1 cellular context compared by ENCODE assay signal in the genomic region with DNA sequence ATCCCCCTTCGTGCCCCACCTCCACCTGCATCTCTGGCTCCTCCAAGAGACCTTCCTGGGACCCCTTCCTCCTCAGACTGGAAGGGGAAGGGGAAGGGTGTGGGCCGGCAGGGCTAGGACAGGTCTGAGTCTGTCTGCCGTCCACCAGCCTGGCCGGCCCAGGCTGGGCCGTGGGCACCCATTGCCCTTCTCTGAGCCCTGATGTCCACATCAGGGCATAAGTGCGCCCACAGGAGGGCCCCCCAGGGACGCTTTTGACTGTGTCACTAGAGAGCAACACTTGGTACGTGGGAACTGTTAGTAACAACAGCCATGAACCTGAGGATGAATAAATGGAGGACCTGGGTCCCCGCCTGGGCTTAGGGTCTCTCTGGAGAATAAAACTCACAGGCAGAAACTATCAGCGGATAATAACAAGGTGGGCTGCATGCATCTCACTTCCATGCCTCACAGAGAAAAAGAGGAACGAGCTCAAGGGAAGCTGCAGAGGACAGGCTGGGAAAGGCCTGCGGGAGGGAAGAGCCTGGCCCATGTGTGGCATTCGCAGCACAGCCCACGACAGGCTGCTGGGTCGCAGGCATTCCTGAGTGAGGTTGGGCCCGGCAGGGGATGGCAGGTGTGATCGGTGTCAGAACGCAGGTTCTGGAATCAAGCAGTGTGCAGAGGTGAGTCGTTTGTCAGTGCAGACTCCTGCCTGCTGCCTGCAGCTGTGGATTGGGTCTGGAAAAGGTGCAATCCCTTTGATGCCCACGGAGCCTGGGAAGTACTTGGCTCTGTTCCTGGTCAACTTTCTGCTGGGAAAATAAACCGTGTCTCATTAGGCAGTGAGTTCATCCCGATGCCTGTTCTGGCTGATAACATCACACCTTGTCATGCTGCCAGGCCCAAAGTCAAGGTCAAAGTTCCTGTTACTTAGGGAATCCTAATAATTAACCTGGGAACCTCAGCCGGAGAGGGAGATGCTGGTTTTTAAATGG.
TF ChIP-seq lines count a peak whose summit lies in the region.

No MANE protein-coding gene starts in this region.

TF ChIP-seq in GM23338, 12 proteins besides CTCF, POLR2A, EP300 and RAD21 (continued from another document):
- TF ChIP-seq, protein P1, sequence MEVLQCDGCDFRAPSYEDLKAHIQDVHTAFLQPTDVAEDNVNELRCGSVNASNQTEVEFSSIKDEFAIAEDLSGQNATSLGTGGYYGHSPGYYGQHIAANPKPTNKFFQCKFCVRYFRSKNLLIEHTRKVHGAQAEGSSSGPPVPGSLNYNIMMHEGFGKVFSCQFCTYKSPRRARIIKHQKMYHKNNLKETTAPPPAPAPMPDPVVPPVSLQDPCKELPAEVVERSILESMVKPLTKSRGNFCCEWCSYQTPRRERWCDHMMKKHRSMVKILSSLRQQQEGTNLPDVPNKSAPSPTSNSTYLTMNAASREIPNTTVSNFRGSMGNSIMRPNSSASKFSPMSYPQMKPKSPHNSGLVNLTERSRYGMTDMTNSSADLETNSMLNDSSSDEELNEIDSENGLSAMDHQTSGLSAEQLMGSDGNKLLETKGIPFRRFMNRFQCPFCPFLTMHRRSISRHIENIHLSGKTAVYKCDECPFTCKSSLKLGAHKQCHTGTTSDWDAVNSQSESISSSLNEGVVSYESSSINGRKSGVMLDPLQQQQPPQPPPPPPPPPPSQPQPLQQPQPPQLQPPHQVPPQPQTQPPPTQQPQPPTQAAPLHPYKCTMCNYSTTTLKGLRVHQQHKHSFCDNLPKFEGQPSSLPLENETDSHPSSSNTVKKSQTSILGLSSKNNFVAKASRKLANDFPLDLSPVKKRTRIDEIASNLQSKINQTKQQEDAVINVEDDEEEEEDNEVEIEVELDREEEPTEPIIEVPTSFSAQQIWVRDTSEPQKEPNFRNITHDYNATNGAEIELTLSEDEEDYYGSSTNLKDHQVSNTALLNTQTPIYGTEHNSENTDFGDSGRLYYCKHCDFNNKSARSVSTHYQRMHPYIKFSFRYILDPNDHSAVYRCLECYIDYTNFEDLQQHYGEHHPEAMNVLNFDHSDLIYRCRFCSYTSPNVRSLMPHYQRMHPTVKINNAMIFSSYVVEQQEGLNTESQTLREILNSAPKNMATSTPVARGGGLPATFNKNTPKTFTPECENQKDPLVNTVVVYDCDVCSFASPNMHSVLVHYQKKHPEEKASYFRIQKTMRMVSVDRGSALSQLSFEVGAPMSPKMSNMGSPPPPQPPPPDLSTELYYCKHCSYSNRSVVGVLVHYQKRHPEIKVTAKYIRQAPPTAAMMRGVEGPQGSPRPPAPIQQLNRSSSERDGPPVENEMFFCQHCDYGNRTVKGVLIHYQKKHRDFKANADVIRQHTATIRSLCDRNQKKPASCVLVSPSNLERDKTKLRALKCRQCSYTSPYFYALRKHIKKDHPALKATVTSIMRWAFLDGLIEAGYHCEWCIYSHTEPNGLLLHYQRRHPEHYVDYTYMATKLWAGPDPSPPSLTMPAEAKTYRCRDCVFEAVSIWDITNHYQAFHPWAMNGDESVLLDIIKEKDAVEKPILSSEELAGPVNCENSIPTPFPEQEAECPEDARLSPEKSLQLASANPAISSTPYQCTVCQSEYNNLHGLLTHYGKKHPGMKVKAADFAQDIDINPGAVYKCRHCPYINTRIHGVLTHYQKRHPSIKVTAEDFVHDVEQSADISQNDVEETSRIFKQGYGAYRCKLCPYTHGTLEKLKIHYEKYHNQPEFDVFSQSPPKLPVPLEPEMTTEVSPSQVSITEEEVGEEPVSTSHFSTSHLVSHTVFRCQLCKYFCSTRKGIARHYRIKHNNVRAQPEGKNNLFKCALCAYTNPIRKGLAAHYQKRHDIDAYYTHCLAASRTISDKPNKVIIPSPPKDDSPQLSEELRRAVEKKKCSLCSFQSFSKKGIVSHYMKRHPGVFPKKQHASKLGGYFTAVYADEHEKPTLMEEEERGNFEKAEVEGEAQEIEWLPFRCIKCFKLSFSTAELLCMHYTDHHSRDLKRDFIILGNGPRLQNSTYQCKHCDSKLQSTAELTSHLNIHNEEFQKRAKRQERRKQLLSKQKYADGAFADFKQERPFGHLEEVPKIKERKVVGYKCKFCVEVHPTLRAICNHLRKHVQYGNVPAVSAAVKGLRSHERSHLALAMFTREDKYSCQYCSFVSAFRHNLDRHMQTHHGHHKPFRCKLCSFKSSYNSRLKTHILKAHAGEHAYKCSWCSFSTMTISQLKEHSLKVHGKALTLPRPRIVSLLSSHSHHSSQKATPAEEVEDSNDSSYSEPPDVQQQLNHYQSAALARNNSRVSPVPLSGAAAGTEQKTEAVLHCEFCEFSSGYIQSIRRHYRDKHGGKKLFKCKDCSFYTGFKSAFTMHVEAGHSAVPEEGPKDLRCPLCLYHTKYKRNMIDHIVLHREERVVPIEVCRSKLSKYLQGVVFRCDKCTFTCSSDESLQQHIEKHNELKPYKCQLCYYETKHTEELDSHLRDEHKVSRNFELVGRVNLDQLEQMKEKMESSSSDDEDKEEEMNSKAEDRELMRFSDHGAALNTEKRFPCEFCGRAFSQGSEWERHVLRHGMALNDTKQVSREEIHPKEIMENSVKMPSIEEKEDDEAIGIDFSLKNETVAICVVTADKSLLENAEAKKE (CRISPR knock-in tag; IDR thresholded peaks at IDR 0.05), result no peak
- TF ChIP-seq ZNF331 (CRISPR knock-in tag; IDR thresholded peaks at IDR 0.05; ENCODE audit: low read depth) (no peak), STAT1 (IDR thresholded peaks at IDR 0.05; ENCODE audit: unreplicated experiment) (no peak)
